In genomic region chr17:11943759-11944347, GRCh38 we compare ENCODE assay signal across 26 cellular contexts.
"Had no signal": no experiment of that assay in that cellular context is flagged by ENCODE, and none has a peak within 500 bp of the region (broad histone marks: within the 10 kb centered on the region; RNA-seq: fewer than 3 reads in every experiment).

No MANE protein-coding gene starts in this region.

- H3K27ac Mint-ChIP-seq: activated CD4-positive, alpha-beta T cell treated with anti-CD3 and anti-CD28 coated beads, Interleukin-2, amount 10 ng/mL, durations not matched to agents 24 days and 14 days; activated CD8-positive, alpha-beta T cell treated with anti-CD3 and anti-CD28 coated beads for 36 hours; activated naive CD4-positive, alpha-beta T cell treated with anti-CD3 and anti-CD28 coated beads, Interleukin-2, amount 10 ng/mL, durations not matched to agents 7 days and 5 days; activated naive CD8-positive, alpha-beta T cell treated with anti-CD3 and anti-CD28 coated beads, Interleukin-2, amount 50 U/mL, for 24 hours; activated T-cell treated with anti-CD3 and anti-CD28 coated beads, Interleukin-2, amount 50 U/mL, for 24 hours; brain; endodermal cell; naive B cell; T-helper 2 cell treated with Interferon-gamma antibody and Interleukin-4, amounts not matched to agents 5 μg/mL and 100 μg/mL, for 36 hours had no signal

- H3K27me3 ChIP-seq: colonic mucosa, heart right ventricle, tibial artery, vagina had no signal

- H3K4me1 Mint-ChIP-seq: activated CD4-positive, alpha-beta T cell treated with anti-CD3 and anti-CD28 coated beads, Interleukin-2, amount 10 ng/mL, durations not matched to agents 24 days and 14 days; activated naive CD4-positive, alpha-beta T cell treated with anti-CD3 and anti-CD28 coated beads, Interleukin-2, amount 10 ng/mL, durations not matched to agents 7 days and 5 days; activated naive CD8-positive, alpha-beta T cell treated with anti-CD3 and anti-CD28 coated beads, Interleukin-2, amount 50 U/mL, for 24 hours; central memory CD8-positive, alpha-beta T cell; naive B cell had no signal

- H3K4me3 Mint-ChIP-seq: activated CD4-positive, alpha-beta T cell treated with anti-CD3 and anti-CD28 coated beads, Interleukin-2, amount 10 ng/mL, durations not matched to agents 24 days and 14 days; activated CD8-positive, alpha-beta T cell treated with anti-CD3 and anti-CD28 coated beads for 36 hours; activated naive CD4-positive, alpha-beta T cell treated with anti-CD3 and anti-CD28 coated beads, Interleukin-2, amount 10 ng/mL, durations not matched to agents 7 days and 5 days; activated naive CD8-positive, alpha-beta T cell treated with anti-CD3 and anti-CD28 coated beads, Interleukin-2, amount 50 U/mL, for 24 hours; activated T-cell treated with anti-CD3 and anti-CD28 coated beads, Interleukin-2, amount 50 U/mL, for 24 hours; brain; central memory CD8-positive, alpha-beta T cell; endodermal cell; T-helper 2 cell treated with Interferon-gamma antibody and Interleukin-4, amounts not matched to agents 5 μg/mL and 100 μg/mL, for 36 hours had no signal

- H3K9me3 Mint-ChIP-seq: activated CD4-positive, alpha-beta T cell treated with anti-CD3 and anti-CD28 coated beads, Interleukin-2, amount 10 ng/mL, durations not matched to agents 24 days and 14 days; activated CD8-positive, alpha-beta T cell treated with anti-CD3 and anti-CD28 coated beads for 36 hours; activated naive CD8-positive, alpha-beta T cell treated with anti-CD3 and anti-CD28 coated beads, Interleukin-2, amount 50 U/mL, for 24 hours; activated T-cell treated with anti-CD3 and anti-CD28 coated beads, Interleukin-2, amount 50 U/mL, for 24 hours; central memory CD8-positive, alpha-beta T cell; T-helper 2 cell treated with Interferon-gamma antibody and Interleukin-4, amounts not matched to agents 5 μg/mL and 100 μg/mL, for 36 hours had no signal

- H3K36me3 Mint-ChIP-seq: activated naive CD4-positive, alpha-beta T cell treated with anti-CD3 and anti-CD28 coated beads, Interleukin-2, amount 10 ng/mL, durations not matched to agents 7 days and 5 days; brain; naive B cell had no signal

- H3K4me1 ChIP-seq: colonic mucosa, parathyroid adenoma had no signal

- H3K9me3 ChIP-seq: colonic mucosa, heart right ventricle, mucosa of descending colon, tibial artery, vagina had no signal

- ATAC-seq: activated CD8-positive, alpha-beta T cell treated with anti-CD3 and anti-CD28 coated beads for 36 hours; activated naive CD8-positive, alpha-beta T cell treated with anti-CD3 and anti-CD28 coated beads, Interleukin-2, amount 50 U/mL, for 24 hours; heart right ventricle; left ventricle myocardium superior; mucosa of descending colon had no signal

- DNase-seq: activated CD4-positive, alpha-beta T cell treated with anti-CD3 and anti-CD28 coated beads, Interleukin-2, amount 10 ng/mL, durations not matched to agents 24 days and 14 days; activated CD4-positive, CD25-positive, alpha-beta regulatory T cell; activated CD8-positive, alpha-beta T cell treated with anti-CD3 and anti-CD28 coated beads for 36 hours; activated naive CD4-positive, alpha-beta T cell treated with anti-CD3 and anti-CD28 coated beads, Interleukin-2, amount 10 ng/mL, durations not matched to agents 7 days and 5 days; activated naive CD8-positive, alpha-beta T cell treated with anti-CD3 and anti-CD28 coated beads, Interleukin-2, amount 50 U/mL, for 24 hours; activated T-cell treated with anti-CD3 and anti-CD28 coated beads, Interleukin-2, amount 50 U/mL, for 24 hours; anterior cingulate cortex; colonic mucosa; endodermal cell; erythroblast; heart right ventricle; kidney glomerular epithelial cell; left ventricle myocardium superior; mesenchymal stem cell; mucosa of descending colon; naive B cell; retina; stimulated activated CD4-positive, alpha-beta T cell treated with anti-CD3 and anti-CD28 coated beads, Interleukin-12 subunit alpha, Interleukin-12 subunit beta, amount 100 ng/mL, for 4 hours; stimulated activated CD4-positive, alpha-beta T cell treated with anti-CD3 and anti-CD28 coated beads, Interleukin-1b, Interleukin-23, amount 100 ng/mL, for 48 hours; stimulated activated naive CD4-positive, alpha-beta T cell treated with Interleukin-2 at 50 U/mL for 16 hours; tibial artery had no signal

- H3K36me3 ChIP-seq: colonic mucosa, heart right ventricle, tibial artery, vagina had no signal

- H3K27me3 Mint-ChIP-seq: activated CD4-positive, alpha-beta T cell treated with anti-CD3 and anti-CD28 coated beads, Interleukin-2, amount 10 ng/mL, durations not matched to agents 24 days and 14 days; activated naive CD4-positive, alpha-beta T cell treated with anti-CD3 and anti-CD28 coated beads, Interleukin-2, amount 10 ng/mL, durations not matched to agents 7 days and 5 days; activated naive CD8-positive, alpha-beta T cell treated with anti-CD3 and anti-CD28 coated beads, Interleukin-2, amount 50 U/mL, for 24 hours; activated T-cell treated with anti-CD3 and anti-CD28 coated beads, Interleukin-2, amount 50 U/mL, for 24 hours; brain had no signal

- H3K4me3 ChIP-seq: colonic mucosa, heart right ventricle, mucosa of descending colon, tibial artery, vagina had no signal

- H3K27ac ChIP-seq: colonic mucosa, heart right ventricle, parathyroid adenoma, tibial artery, vagina had no signal
